1 cellular context compared by ENCODE assay signal in the genomic region with DNA sequence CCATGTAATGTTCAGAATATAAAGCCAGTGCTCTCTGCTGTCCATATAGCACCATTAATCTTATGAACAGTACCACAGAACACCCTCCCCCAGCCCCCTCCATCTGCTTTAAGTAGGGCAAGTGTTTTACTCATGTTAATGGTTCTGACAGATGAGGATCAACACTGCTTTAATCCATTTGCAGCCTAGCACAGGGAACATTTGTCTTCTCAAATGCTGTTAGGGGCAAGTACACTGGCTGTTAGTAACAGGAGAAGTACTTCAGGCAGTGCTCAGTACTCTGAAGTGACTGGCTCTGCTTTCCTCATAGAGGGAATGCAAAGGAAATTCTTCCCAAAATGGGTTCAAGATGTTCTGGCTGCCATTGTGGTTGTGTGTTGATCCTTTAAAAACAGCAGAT.
TF ChIP-seq lines count a peak whose summit lies in the region.

No MANE protein-coding gene starts in this region.

TF ChIP-seq in WTC11, 78 proteins besides CTCF, POLR2A, EP300 and RAD21 (continued from another document):
- no peak for TF ChIP-seq RELA (CRISPR knock-in tag; IDR thresholded peaks at IDR 0.05; ENCODE audit: borderline replicate concordance)
- TF ChIP-seq EMX1 (CRISPR knock-in tag; IDR thresholded peaks at IDR 0.05), result no peak
- no peak for TF ChIP-seq TP53 (CRISPR knock-in tag; IDR thresholded peaks at IDR 0.05)
- no peak for TF ChIP-seq ZNF121 (CRISPR knock-in tag; IDR thresholded peaks at IDR 0.05)
- TF ChIP-seq, protein P1, sequence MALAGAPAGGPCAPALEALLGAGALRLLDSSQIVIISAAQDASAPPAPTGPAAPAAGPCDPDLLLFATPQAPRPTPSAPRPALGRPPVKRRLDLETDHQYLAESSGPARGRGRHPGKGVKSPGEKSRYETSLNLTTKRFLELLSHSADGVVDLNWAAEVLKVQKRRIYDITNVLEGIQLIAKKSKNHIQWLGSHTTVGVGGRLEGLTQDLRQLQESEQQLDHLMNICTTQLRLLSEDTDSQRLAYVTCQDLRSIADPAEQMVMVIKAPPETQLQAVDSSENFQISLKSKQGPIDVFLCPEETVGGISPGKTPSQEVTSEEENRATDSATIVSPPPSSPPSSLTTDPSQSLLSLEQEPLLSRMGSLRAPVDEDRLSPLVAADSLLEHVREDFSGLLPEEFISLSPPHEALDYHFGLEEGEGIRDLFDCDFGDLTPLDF (CRISPR knock-in tag; IDR thresholded peaks at IDR 0.05), result no peak
- no peak for TF ChIP-seq FOXJ3 (CRISPR knock-in tag; IDR thresholded peaks at IDR 0.05; ENCODE audit: borderline replicate concordance)
- TF ChIP-seq GABPB1 (CRISPR knock-in tag; IDR thresholded peaks at IDR 0.05), result no peak
- no peak for TF ChIP-seq ZNF671 (CRISPR knock-in tag; IDR thresholded peaks at IDR 0.05)
- no peak for TF ChIP-seq TEAD4 (CRISPR knock-in tag; IDR thresholded peaks at IDR 0.05)
- no peak for TF ChIP-seq ZNF423 (CRISPR knock-in tag; IDR thresholded peaks at IDR 0.05)
